ENCODE assay signal across 21 cellular contexts in the genomic region with DNA sequence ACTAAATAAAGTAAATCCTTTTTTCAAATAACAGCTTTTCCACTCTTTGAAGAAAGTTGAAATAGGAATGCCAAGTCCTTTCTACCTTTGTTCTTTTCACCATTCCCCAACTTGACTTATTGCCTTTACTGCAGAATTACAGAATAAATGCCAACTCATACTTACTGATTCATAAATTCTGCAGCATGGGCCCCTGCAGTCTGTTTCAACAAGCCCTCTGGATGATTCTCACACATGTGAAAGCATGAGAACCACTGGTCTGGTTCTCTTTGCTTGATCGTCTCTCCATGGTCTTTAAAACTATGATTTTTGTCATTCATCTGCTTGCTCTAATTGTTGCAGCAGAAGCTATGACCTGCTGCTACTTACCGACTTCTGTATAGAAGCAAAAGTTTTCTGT. TPM values are rescaled to one million over a fixed set of nuclear protein-coding genes. Genes with fewer than 3 reads are reported as not detected.
A peak's percentile ranks its signal among the peaks of the same experiment; 100 is the strongest.
DNase-seq lines count a peak whose midpoint lies in the region; ATAC-seq, FAIRE-seq and TF ChIP-seq lines count a peak whose summit lies in the region.
"Had no signal": no experiment of that assay in that cellular context is flagged by ENCODE, and none has a peak within 500 bp of the region (broad histone marks: within the 10 kb centered on the region; RNA-seq: fewer than 3 reads in every experiment).

No MANE protein-coding gene starts in this region.

- H2BK12ac ChIP-seq in neuronal stem cell (ENCODE audit: low read length), result no peak overlapping the region

- H3K36me3 ChIP-seq in adipocyte (ENCODE audit: control insufficient read depth, insufficient read depth, low read length, severe bottlenecking), result no peaks in the 10 kb centered on the region
- no peaks in the 10 kb centered on the region for H3K36me3 ChIP-seq in bronchial epithelial cell (ENCODE audit: control insufficient read depth, insufficient read depth, low read length)
- no peaks in the 10 kb centered on the region for H3K36me3 ChIP-seq in fibroblast of lung (ENCODE audit: control insufficient read depth, insufficient read depth, low read length)
- no peaks in the 10 kb centered on the region for H3K36me3 ChIP-seq in neuronal stem cell (replicated peaks in 1 of 2; ENCODE audit: control insufficient read depth in 2 of 2, insufficient read depth in 2 of 2, low read length in 2 of 2)
- H3K36me3 ChIP-seq: HAP-1 had no signal

- H3K4ac ChIP-seq in neuronal stem cell (ENCODE audit: low read length), result no peak overlapping the region

- H3K27ac Mint-ChIP-seq in nephron, result peak overlapping the region in 2 of 3 experiments; percentile 32 to 52
- H3K27ac Mint-ChIP-seq in activated CD4-positive, alpha-beta T cell treated with anti-CD3 and anti-CD28 coated beads, Interleukin-2, amount 10 ng/mL, durations not matched to agents 24 days and 14 days, result no peak overlapping the region
- H3K27ac Mint-ChIP-seq: CD8-positive, alpha-beta T cell had no signal

- no peaks in the 10 kb centered on the region for H3K27me3 ChIP-seq in adipocyte (replicated peaks; ENCODE audit: control insufficient read depth, insufficient read depth, low read length)
- no peaks in the 10 kb centered on the region for H3K27me3 ChIP-seq in bronchial epithelial cell (ENCODE audit: control insufficient read depth, insufficient read depth, low read length)
- H3K27me3 ChIP-seq in fibroblast of lung (ENCODE audit: control insufficient read depth, insufficient read depth, low read length), result no peaks in the 10 kb centered on the region
- H3K27me3 ChIP-seq in neuronal stem cell (ENCODE audit: control insufficient read depth in 3 of 3, insufficient read depth in 3 of 3, low read depth in 1 of 3, low read length in 3 of 3), result no peaks in the 10 kb centered on the region

- peaks cover 17% of the 10 kb centered on the region for H3K4me1 ChIP-seq in adipocyte (ENCODE audit: control insufficient read depth, insufficient read depth, low read length)
- no peaks in the 10 kb centered on the region for H3K4me1 ChIP-seq in fibroblast of lung (ENCODE audit: control insufficient read depth, extremely low read depth, insufficient read depth, low read length)
- H3K4me1 ChIP-seq in neuronal stem cell (ENCODE audit: control insufficient read depth in 2 of 2, insufficient read depth in 1 of 2, low read depth in 1 of 2, low read length in 2 of 2), result no peaks in the 10 kb centered on the region
- H3K4me1 ChIP-seq: A549, HAP-1 had no signal

- no peaks in the 10 kb centered on the region for H3K9me3 Mint-ChIP-seq in nephron
- H3K9me3 Mint-ChIP-seq in activated CD4-positive, alpha-beta T cell treated with anti-CD3 and anti-CD28 coated beads, Interleukin-2, amount 10 ng/mL, durations not matched to agents 24 days and 14 days, result no peaks in the 10 kb centered on the region
- H3K9me3 Mint-ChIP-seq: CD8-positive, alpha-beta T cell had no signal

- H2AFZ ChIP-seq in fibroblast of lung (ENCODE audit: low read length) (no peak overlapping the region), neuronal stem cell (ENCODE audit: low read length) (no peak overlapping the region)

- H3K27ac ChIP-seq in fibroblast of lung (ENCODE audit: insufficient read depth, low read length), result no peak overlapping the region
- H3K27ac ChIP-seq in neuronal stem cell (replicated peaks; ENCODE audit: low read length), result no peak overlapping the region
- H3K27ac ChIP-seq: A549 had no signal

- H3K4me2 ChIP-seq in fibroblast of lung (ENCODE audit: extremely low read depth, insufficient read depth, low read length), result no peak overlapping the region
- H3K4me2 ChIP-seq in neuronal stem cell (ENCODE audit: insufficient read depth, low read length, poor library complexity, severe bottlenecking), result no peak overlapping the region
- H3K4me2 ChIP-seq: A549 had no signal

- H3K79me2 ChIP-seq in fibroblast of lung (ENCODE audit: control insufficient read depth, insufficient read depth, low read length), result no peaks in the 10 kb centered on the region

- H2AK5ac ChIP-seq in neuronal stem cell (ENCODE audit: low read depth, low read length), result no peak overlapping the region

- H2BK120ac ChIP-seq in neuronal stem cell (ENCODE audit: low read depth, low read length), result no peak overlapping the region

- no peaks in the 10 kb centered on the region for H3K27me3 Mint-ChIP-seq in nephron (ENCODE audit: low read depth)
- H3K27me3 Mint-ChIP-seq in activated CD4-positive, alpha-beta T cell treated with anti-CD3 and anti-CD28 coated beads, Interleukin-2, amount 10 ng/mL, durations not matched to agents 24 days and 14 days, result peaks cover 2% of the 10 kb centered on the region

- no peak overlapping the region for H3K14ac ChIP-seq in neuronal stem cell (ENCODE audit: low read length)

- intact Hi-C loops in activated CD4-positive, alpha-beta T cell treated with anti-CD3 and anti-CD28 coated beads, Interleukin-2, amount 10 ng/mL, durations not matched to agents 24 days and 14 days (cut with micrococcal nuclease), result no loop called here

- no peaks in the 10 kb centered on the region for H3K36me3 Mint-ChIP-seq in nephron (ENCODE audit: low read depth)
- no peaks in the 10 kb centered on the region for H3K36me3 Mint-ChIP-seq in activated CD4-positive, alpha-beta T cell treated with anti-CD3 and anti-CD28 coated beads, Interleukin-2, amount 10 ng/mL, durations not matched to agents 24 days and 14 days (ENCODE audit: low read depth)
- H3K36me3 Mint-ChIP-seq: CD14-positive monocyte; CD8-positive, alpha-beta T cell had no signal

- H4K91ac ChIP-seq in neuronal stem cell (ENCODE audit: low read depth, low read length, poor library complexity), result no peak overlapping the region

- no peak overlapping the region for H3K4me3 Mint-ChIP-seq in nephron
- no peak overlapping the region for H3K4me3 Mint-ChIP-seq in activated CD4-positive, alpha-beta T cell treated with anti-CD3 and anti-CD28 coated beads, Interleukin-2, amount 10 ng/mL, durations not matched to agents 24 days and 14 days
- H3K4me3 Mint-ChIP-seq: CD14-positive monocyte; CD8-positive, alpha-beta T cell had no signal

- H3K4me1 Mint-ChIP-seq in nephron, result peaks cover 36% of the 10 kb centered on the region
- no peaks in the 10 kb centered on the region for H3K4me1 Mint-ChIP-seq in activated CD4-positive, alpha-beta T cell treated with anti-CD3 and anti-CD28 coated beads, Interleukin-2, amount 10 ng/mL, durations not matched to agents 24 days and 14 days

- no peak overlapping the region for H4K8ac ChIP-seq in neuronal stem cell (ENCODE audit: low read depth, low read length)

- ATAC-seq in GM19467 (IDR thresholded peaks at IDR 0.05; ENCODE audit: unreplicated experiment), result no peak
- ATAC-seq: A549; CD8-positive, alpha-beta T cell; HepG2 had no signal

- no peak overlapping the region for H3K9ac ChIP-seq in adipocyte (ENCODE audit: low read length)
- no peak overlapping the region for H3K9ac ChIP-seq in fibroblast of lung (ENCODE audit: insufficient read depth, low read length)
- H3K9ac ChIP-seq in neuronal stem cell (ENCODE audit: low read depth, low read length, poor library complexity), result no peak overlapping the region

- FAIRE-seq in bronchial epithelial cell (lab: Jason Lieb, UNC), result no peak
- FAIRE-seq: A549, D721Med, GM12892, H1, HepG2, HTR-8/SVneo had no signal

- no CpG with 5 or more reads among the region's 2 CpGs for WGBS in neuronal stem cell (ENCODE audit: extremely low coverage in 2 of 2, insufficient read length in 2 of 2, insufficient replicate concordance in 1 of 2), 2 donors

- no peak overlapping the region for H3K18ac ChIP-seq in neuronal stem cell (ENCODE audit: low read length)

- H4K20me1 ChIP-seq in fibroblast of lung (ENCODE audit: control insufficient read depth, extremely low read depth, insufficient read depth, low read length), result no peaks in the 10 kb centered on the region

- no peaks in the 10 kb centered on the region for H3K79me1 ChIP-seq in neuronal stem cell (ENCODE audit: low read depth, low read length)

- TF ChIP-seq CTCF in bronchial epithelial cell (IDR thresholded peaks at IDR 0.05; ENCODE audit: insufficient read depth, low read length, severe bottlenecking), result no peak
- no peak for TF ChIP-seq CTCF in fibroblast of lung (conservative IDR thresholded peaks at IDR 0.05 in 1 of 2, IDR thresholded peaks at IDR 0.05 in 1 of 2; ENCODE audit: low read depth in 1 of 2, low read length in 2 of 2)
- TF ChIP-seq CTCF in nephron (IDR thresholded peaks at IDR 0.05; ENCODE audit: unreplicated experiment in 3 of 3), result no peak

- no peak overlapping the region for H2BK15ac ChIP-seq in neuronal stem cell (ENCODE audit: low read length)

- H3K23ac ChIP-seq in neuronal stem cell (ENCODE audit: low read depth, low read length, poor library complexity), result no peak overlapping the region

- no peak overlapping the region for H2BK5ac ChIP-seq in neuronal stem cell (ENCODE audit: low read length)

- H3K9me3 ChIP-seq in adipocyte (ENCODE audit: control insufficient read depth, low read length) (no peaks in the 10 kb centered on the region), fibroblast of lung (ENCODE audit: control insufficient read depth, insufficient read depth, low read depth, low read length) (no peaks in the 10 kb centered on the region), neuronal stem cell (replicated peaks in 1 of 2; ENCODE audit: control insufficient read depth in 2 of 2, insufficient read depth in 1 of 2, low read depth in 1 of 2, low read length in 2 of 2) (no peaks in the 10 kb centered on the region)
- H3K9me3 ChIP-seq: A549, HAP-1 had no signal

- H3K4me3 ChIP-seq in adipocyte (ENCODE audit: low read length) (no peak overlapping the region), bronchial epithelial cell (ENCODE audit: low read depth, low read length) (no peak overlapping the region), fibroblast of lung (replicated peaks in 1 of 4; ENCODE audit: control extremely low read depth in 1 of 4, insufficient read depth in 1 of 4, low read depth in 3 of 4, low read length in 4 of 4) (no peak overlapping the region), neuronal stem cell (ENCODE audit: low read length in 2 of 2) (no peak overlapping the region)
- H3K4me3 ChIP-seq: A549, HAP-1 had no signal

- DNase-seq in adipocyte (ENCODE audit: low read depth) (peak; percentile 7), bronchial epithelial cell (ENCODE audit: low read depth) (peak; percentile 47), fibroblast of lung (ENCODE audit: low read depth in 2 of 2) (peak; percentile 13 to 28), NCI-H187 (lab: John Stamatoyannopoulos, UW) (no peak), neuronal stem cell (ENCODE audit: low spot score) (no peak)
- no peak for DNase-seq in activated CD4-positive, alpha-beta T cell treated with anti-CD3 and anti-CD28 coated beads, Interleukin-2, amount 10 ng/mL, durations not matched to agents 24 days and 14 days
- DNase-seq: CD8-positive, alpha-beta T cell; COR-L47; DMS153; DND-41; GDM1 had no signal

RNA-seq across cellular contexts. Expression of a gene that starts 56.0 kb away (rescaled TPM):
- total RNA-seq in bronchial epithelial cell, result 22.1 and 24.6 TPM in 2 replicates
- total RNA-seq in fibroblast of lung, result 23.1 and 37.7 TPM in 2 replicates
- polyA plus RNA-seq in fibroblast of lung, result 29.6 and 53.4 TPM in 2 replicates
- polyA plus RNA-seq in fibroblast of lung (2012), result 37.6 and 60.0 TPM in 2 replicates
- 7.6 and 7.7 TPM in 2 replicates for polyA minus RNA-seq in fibroblast of lung (ENCODE audit: low replicate concordance)
- 10.5 TPM for polyA plus RNA-seq in neuronal stem cell (2013, experiment 1 of 2)
- 10.8 TPM for polyA plus RNA-seq in neuronal stem cell (2013, experiment 2 of 2)
- 1.1 and 1.2 TPM in 2 replicates for total RNA-seq in activated CD4-positive, alpha-beta T cell treated with anti-CD3 and anti-CD28 coated beads, Interleukin-2, amount 10 ng/mL, durations not matched to agents 24 days and 14 days
- total RNA-seq: CD8-positive, alpha-beta T cell had no signal

Comparison
In these comparisons a context has a peak if more than half of its experiments do, and no peak if none do; other contexts are left out.
1. DNase-seq: peak in adipocyte (single experiment), bronchial epithelial cell (single experiment) and fibroblast of lung (2 of 2); none in NCI-H187 (0 of 2), neuronal stem cell (single experiment) and activated CD4-positive, alpha-beta T cell treated with anti-CD3 and anti-CD28 coated beads, Interleukin-2, amount 10 ng/mL, durations not matched to agents 24 days and 14 days (single experiment).
2. RNA of a gene that starts 56.0 kb away (total RNA-seq): 23.1 to 37.7 TPM in fibroblast of lung and 22.1 to 24.6 TPM in bronchial epithelial cell; 1.1 to 1.2 TPM in activated CD4-positive, alpha-beta T cell treated with anti-CD3 and anti-CD28 coated beads, Interleukin-2, amount 10 ng/mL, durations not matched to agents 24 days and 14 days; every median in the first group is over 10 times any median in the second.